Comparison of ENCODE assay signal across 18 cellular contexts in genomic region chr6:10384333-10384718, GRCh38. TPM values are rescaled to one million over a fixed set of nuclear protein-coding genes. Genes with fewer than 3 reads are reported as not detected.
A peak's percentile ranks its signal among the peaks of the same experiment; 100 is the strongest.
DNase-seq lines count a peak whose midpoint lies in the region; TF ChIP-seq lines count a peak whose summit lies in the region.
"Had no signal": no experiment of that assay in that cellular context is flagged by ENCODE, and none has a peak within 500 bp of the region (broad histone marks: within the 10 kb centered on the region; RNA-seq: fewer than 3 reads in every experiment).

No MANE protein-coding gene starts in this region.

- peaks cover 16% of the 10 kb centered on the region for H3K36me3 Mint-ChIP-seq in activated CD4-positive, alpha-beta memory T cell treated with anti-CD3 and anti-CD28 coated beads, Interleukin-2, amount 10 ng/mL, durations not matched to agents 7 days and 5 days (ENCODE audit: low read depth)
- peaks cover 13% of the 10 kb centered on the region for H3K36me3 Mint-ChIP-seq in activated CD4-positive, alpha-beta memory T cell treated with anti-CD3 and anti-CD28 coated beads for 36 hours
- H3K36me3 Mint-ChIP-seq: stimulated activated memory B cell treated with anti-CD40 and anti-IgM and Interleukin-4, amounts not matched to agents 10 μg/mL and 1 μg/mL and 100 μg/mL, for 72 hours had no signal

- H3K4me1 Mint-ChIP-seq in activated CD4-positive, alpha-beta memory T cell treated with anti-CD3 and anti-CD28 coated beads, Interleukin-2, amount 10 ng/mL, durations not matched to agents 7 days and 5 days, result peaks cover 6% of the 10 kb centered on the region
- peaks cover 8% of the 10 kb centered on the region for H3K4me1 Mint-ChIP-seq in activated CD4-positive, alpha-beta memory T cell treated with anti-CD3 and anti-CD28 coated beads for 36 hours (ENCODE audit: low read depth)

- TF ChIP-seq POLR2A in esophagus squamous epithelium (IDR thresholded peaks at IDR 0.05), result no peak

- no peak overlapping the region for H3K4me2 ChIP-seq in neuronal stem cell (ENCODE audit: insufficient read depth, low read length, poor library complexity, severe bottlenecking)

- H3K23ac ChIP-seq in neuronal stem cell (ENCODE audit: low read depth, low read length, poor library complexity), result no peak overlapping the region

- H3K36me3 ChIP-seq in SJSA1 (no peaks in the 10 kb centered on the region), esophagus squamous epithelium (no peaks in the 10 kb centered on the region), neuronal stem cell (replicated peaks in 1 of 2; ENCODE audit: control insufficient read depth in 2 of 2, insufficient read depth in 2 of 2, low read length in 2 of 2) (no peaks in the 10 kb centered on the region)
- H3K36me3 ChIP-seq: spleen had no signal

- no peak overlapping the region for H3K14ac ChIP-seq in neuronal stem cell (ENCODE audit: low read length)

- H2AFZ ChIP-seq in neuronal stem cell (ENCODE audit: low read length), result peak overlapping the region; percentile 68

- peak overlapping the region; percentile 3 for H3K27ac Mint-ChIP-seq in activated CD4-positive, alpha-beta memory T cell treated with anti-CD3 and anti-CD28 coated beads, Interleukin-2, amount 10 ng/mL, durations not matched to agents 7 days and 5 days
- no peak overlapping the region for H3K27ac Mint-ChIP-seq in activated CD4-positive, alpha-beta memory T cell treated with anti-CD3 and anti-CD28 coated beads for 36 hours
- H3K27ac Mint-ChIP-seq: activated naive CD4-positive, alpha-beta T cell treated with anti-CD3 and anti-CD28 coated beads for 36 hours; CD4-positive, CD25-positive, alpha-beta regulatory T cell; stimulated activated memory B cell treated with anti-CD40 and anti-IgM and Interleukin-4, amounts not matched to agents 10 μg/mL and 1 μg/mL and 100 μg/mL, for 72 hours had no signal

- intact Hi-C loops in activated CD4-positive, alpha-beta memory T cell treated with anti-CD3 and anti-CD28 coated beads for 36 hours (cut with micrococcal nuclease), result loop anchor here (2.0 kb wide), 1 partner anchor 32 kb away; no protein-coding TSS in a partner anchor
- intact Hi-C loops in esophagus squamous epithelium (cut with DNase I), result no loop called here

- CTCF ChIA-PET in activated CD4-positive, alpha-beta memory T cell treated with anti-CD3 and anti-CD28 coated beads, Interleukin-2, amount 10 ng/mL, durations not matched to agents 7 days and 5 days (lab: Charles Lee), result no interaction called here
- CTCF ChIA-PET in activated CD4-positive, alpha-beta memory T cell treated with anti-CD3 and anti-CD28 coated beads for 36 hours (lab: Charles Lee), result no interaction called here

- POLR2A ChIA-PET in activated CD4-positive, alpha-beta memory T cell treated with anti-CD3 and anti-CD28 coated beads, Interleukin-2, amount 10 ng/mL, durations not matched to agents 7 days and 5 days (lab: Charles Lee), result no interaction called here
- POLR2A ChIA-PET in activated CD4-positive, alpha-beta memory T cell treated with anti-CD3 and anti-CD28 coated beads for 36 hours (lab: Charles Lee), result no interaction called here

- H3K4ac ChIP-seq in neuronal stem cell (ENCODE audit: low read length), result no peak overlapping the region

- H3K4me3 ChIP-seq in SJSA1 (no peak overlapping the region), esophagus squamous epithelium (peak overlapping the region; percentile 8 to 61 (median 34)), neuronal stem cell (ENCODE audit: low read length in 2 of 2) (no peak overlapping the region)
- H3K4me3 ChIP-seq: K562 had no signal

- no peak overlapping the region for H4K8ac ChIP-seq in neuronal stem cell (ENCODE audit: low read depth, low read length)

- no peak for DNase-seq in activated CD4-positive, alpha-beta memory T cell treated with anti-CD3 and anti-CD28 coated beads, Interleukin-2, amount 10 ng/mL, durations not matched to agents 7 days and 5 days
- no peak for DNase-seq in activated CD4-positive, alpha-beta memory T cell treated with anti-CD3 and anti-CD28 coated beads for 36 hours
- DNase-seq in SJSA1 (ENCODE audit: low read depth in 1 of 2, low spot score in 2 of 2), result no peak
- no peak for DNase-seq in esophagus squamous epithelium (lab: John Stamatoyannopoulos, UW)
- peak; percentile 23 for DNase-seq in neuronal stem cell (ENCODE audit: low spot score)
- DNase-seq in NCI-H345 treated with DMSO at 0.1 percent for 48 hours (lab: John Stamatoyannopoulos, UW; ENCODE audit: unreplicated experiment), result no peak
- DNase-seq in NCI-H2081 treated with DMSO at 0.1 percent for 48 hours (lab: John Stamatoyannopoulos, UW), result no peak
- no peak for DNase-seq in cerebellar nuclear complex (lab: John Stamatoyannopoulos, UW)
- DNase-seq: activated naive CD4-positive, alpha-beta T cell treated with anti-CD3 and anti-CD28 coated beads for 36 hours; CD4-positive, CD25-positive, alpha-beta regulatory T cell; DMS79 treated with DMSO at 0.1 percent for 48 hours; effector memory CD4-positive, alpha-beta T cell; left cardiac atrium; NCI-H774; posterior cingulate gyrus; spleen had no signal

- no peak overlapping the region for H2BK5ac ChIP-seq in neuronal stem cell (ENCODE audit: low read length)

- H4K91ac ChIP-seq in neuronal stem cell (ENCODE audit: low read depth, low read length, poor library complexity), result no peak overlapping the region

- WGBS in esophagus squamous epithelium, 2 donors, result 12 to 30% methylated on average over 4 of the region's 4 CpGs
- WGBS in neuronal stem cell (ENCODE audit: extremely low coverage in 2 of 2, insufficient read length in 2 of 2, insufficient replicate concordance in 1 of 2), 2 donors, result no CpG with 5 or more reads among the region's 4 CpGs

- peaks cover 79% of the 10 kb centered on the region for H3K27me3 Mint-ChIP-seq in activated CD4-positive, alpha-beta memory T cell treated with anti-CD3 and anti-CD28 coated beads, Interleukin-2, amount 10 ng/mL, durations not matched to agents 7 days and 5 days
- peaks cover 71% of the 10 kb centered on the region for H3K27me3 Mint-ChIP-seq in activated CD4-positive, alpha-beta memory T cell treated with anti-CD3 and anti-CD28 coated beads for 36 hours

- no peak overlapping the region for H2AK5ac ChIP-seq in neuronal stem cell (ENCODE audit: low read depth, low read length)

- H2BK120ac ChIP-seq in neuronal stem cell (ENCODE audit: low read depth, low read length), result no peak overlapping the region

- TF ChIP-seq CTCF in esophagus squamous epithelium (IDR thresholded peaks at IDR 0.05), result no peak

- peaks cover 35% of the 10 kb centered on the region for H3K4me1 ChIP-seq in SJSA1 (replicated peaks)
- peaks cover 0 to 39% (median 12%) of the 10 kb centered on the region in 3 donors for H3K4me1 ChIP-seq in esophagus squamous epithelium
- peaks cover 0 to 8% of the 10 kb centered on the region in 2 donors for H3K4me1 ChIP-seq in neuronal stem cell (ENCODE audit: control insufficient read depth in 2 of 2, insufficient read depth in 1 of 2, low read depth in 1 of 2, low read length in 2 of 2)

- H3K9ac ChIP-seq in neuronal stem cell (ENCODE audit: low read depth, low read length, poor library complexity), result no peak overlapping the region

- H2BK12ac ChIP-seq in neuronal stem cell (ENCODE audit: low read length), result no peak overlapping the region

- H2BK15ac ChIP-seq in neuronal stem cell (ENCODE audit: low read length), result no peak overlapping the region

- no peaks in the 10 kb centered on the region for H3K79me1 ChIP-seq in neuronal stem cell (ENCODE audit: low read depth, low read length)

- no peaks in the 10 kb centered on the region for H3K9me3 Mint-ChIP-seq in activated CD4-positive, alpha-beta memory T cell treated with anti-CD3 and anti-CD28 coated beads, Interleukin-2, amount 10 ng/mL, durations not matched to agents 7 days and 5 days
- H3K9me3 Mint-ChIP-seq in activated CD4-positive, alpha-beta memory T cell treated with anti-CD3 and anti-CD28 coated beads for 36 hours, result peaks cover 4% of the 10 kb centered on the region

- H3K27me3 ChIP-seq in SJSA1 (replicated peaks) (no peaks in the 10 kb centered on the region), esophagus squamous epithelium (peaks cover 0 to 94% (median 10%) of the 10 kb centered on the region in 4 donors), neuronal stem cell (ENCODE audit: control insufficient read depth in 3 of 3, insufficient read depth in 3 of 3, low read depth in 1 of 3, low read length in 3 of 3) (peaks cover 28 to 91% (median 87%) of the 10 kb centered on the region in 3 experiments)

- H3K18ac ChIP-seq in neuronal stem cell (ENCODE audit: low read length), result no peak overlapping the region

- 0 out of 2 replicates have a peak overlapping the region, but pooled peaks have one; percentile 52 for H3K27ac ChIP-seq in SJSA1
- no peak overlapping the region for H3K27ac ChIP-seq in esophagus squamous epithelium
- no peak overlapping the region for H3K27ac ChIP-seq in neuronal stem cell (replicated peaks; ENCODE audit: low read length)
- H3K27ac ChIP-seq: spleen had no signal

- no peaks in the 10 kb centered on the region for H3K9me3 ChIP-seq in SJSA1 (replicated peaks)
- no peaks in the 10 kb centered on the region for H3K9me3 ChIP-seq in esophagus squamous epithelium
- H3K9me3 ChIP-seq in neuronal stem cell (replicated peaks in 1 of 2; ENCODE audit: control insufficient read depth in 2 of 2, insufficient read depth in 1 of 2, low read depth in 1 of 2, low read length in 2 of 2), result peaks cover 0 to 3% of the 10 kb centered on the region in 2 donors

- no peak overlapping the region for H3K4me3 Mint-ChIP-seq in activated CD4-positive, alpha-beta memory T cell treated with anti-CD3 and anti-CD28 coated beads, Interleukin-2, amount 10 ng/mL, durations not matched to agents 7 days and 5 days
- H3K4me3 Mint-ChIP-seq in activated CD4-positive, alpha-beta memory T cell treated with anti-CD3 and anti-CD28 coated beads for 36 hours, result no peak overlapping the region
- H3K4me3 Mint-ChIP-seq: activated naive CD4-positive, alpha-beta T cell treated with anti-CD3 and anti-CD28 coated beads for 36 hours; stimulated activated memory B cell treated with anti-CD40 and anti-IgM and Interleukin-4, amounts not matched to agents 10 μg/mL and 1 μg/mL and 100 μg/mL, for 72 hours had no signal

RNA-seq across cellular contexts. Expression of gene TFAP2A, which starts 30.5 kb away (rescaled TPM):
- total RNA-seq in activated CD4-positive, alpha-beta memory T cell treated with anti-CD3 and anti-CD28 coated beads, Interleukin-2, amount 10 ng/mL, durations not matched to agents 7 days and 5 days, result under 1 TPM in 1 of 2 experiments, not detected in 1; 0.20 TPM
- under 1 TPM in 1 of 2 experiments, not detected in 1; 0.21 TPM for total RNA-seq in activated CD4-positive, alpha-beta memory T cell treated with anti-CD3 and anti-CD28 coated beads for 36 hours
- total RNA-seq in SJSA1 (2014; rRNA removed; shearing (Covaris generic)), result 5.8 and 10.2 TPM in 2 replicates
- 10 to 100 TPM; 11.6 to 39.1 (median 29.9) TPM for total RNA-seq in esophagus squamous epithelium
- polyA plus RNA-seq in neuronal stem cell (2013, experiment 1 of 2), result 0.53 TPM
- polyA plus RNA-seq in neuronal stem cell (2013, experiment 2 of 2), result 0.54 TPM
- total RNA-seq: CD4-positive, CD25-positive, alpha-beta regulatory T cell had no signal
- polyA plus RNA-seq: CD4-positive, CD25-positive, alpha-beta regulatory T cell had no signal

Comparison
In these comparisons a context has a peak if more than half of its experiments do, and no peak if none do; other contexts are left out.
1. H3K4me3 ChIP-seq: peak in esophagus squamous epithelium (4 of 4); none in SJSA1 (single experiment) and neuronal stem cell (0 of 2).